Comparison of ENCODE assay signal across 13 cellular contexts in genomic region chr16:87927195-87927562, GRCh38.
A peak's percentile ranks its signal among the peaks of the same experiment; 100 is the strongest.
DNase-seq lines count a peak whose midpoint lies in the region.
"Had no signal": no experiment of that assay in that cellular context is flagged by ENCODE, and none has a peak within 500 bp of the region (broad histone marks: within the 10 kb centered on the region; RNA-seq: fewer than 3 reads in every experiment).

No MANE protein-coding gene starts in this region.

- DNase-seq in DMS153 (lab: John Stamatoyannopoulos, UW) (peak; percentile 34), HuH-7 (ENCODE audit: low spot score) (peak; percentile 54), islet precursor cell (peak; percentile 66), Kasumi-1 (lab: John Stamatoyannopoulos, UW) (no peak), DMS79 (lab: John Stamatoyannopoulos, UW) (no peak)
- DNase-seq: activated naive CD8-positive, alpha-beta T cell treated with anti-CD3 and anti-CD28 coated beads, Interleukin-2, amount 50 U/mL, for 24 hours; caudate nucleus; CD4-positive, alpha-beta memory T cell; effector CD8-positive, alpha-beta T cell; NCI-H1436; stimulated activated CD4-positive, alpha-beta T cell treated with anti-CD3 and anti-CD28 coated beads, Interleukin-4, amount 100 ng/mL, for 4 hours; SW 1271; tibial artery had no signal

Comparison
In these comparisons a context has a peak if more than half of its experiments do, and no peak if none do; other contexts are left out.
1. DNase-seq: peak in DMS153 (single experiment), HuH-7 (single experiment) and islet precursor cell (single experiment); none in Kasumi-1 (0 of 2) and DMS79 (single experiment).